In the genomic region with DNA sequence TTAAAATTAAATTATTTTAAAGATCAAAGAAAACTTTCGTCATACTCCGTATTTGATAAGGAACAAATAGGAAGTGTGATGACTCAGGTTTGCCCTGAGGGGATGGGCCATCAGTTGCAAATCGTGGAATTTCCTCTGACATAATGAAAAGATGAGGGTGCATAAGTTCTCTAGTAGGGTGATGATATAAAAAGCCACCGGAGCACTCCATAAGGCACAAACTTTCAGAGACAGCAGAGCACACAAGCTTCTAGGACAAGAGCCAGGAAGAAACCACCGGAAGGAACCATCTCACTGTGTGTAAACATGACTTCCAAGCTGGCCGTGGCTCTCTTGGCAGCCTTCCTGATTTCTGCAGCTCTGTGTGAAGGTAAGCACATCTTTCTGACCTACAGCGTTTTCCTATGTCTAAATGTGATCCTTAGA, we compare ENCODE assay signal across 9 cellular contexts. TPM values are rescaled to one million over a fixed set of nuclear protein-coding genes. Genes with fewer than 3 reads are reported as not detected.
DNase-seq lines count a peak whose midpoint lies in the region; ATAC-seq lines count a peak whose summit lies in the region.
"Had no signal": no experiment of that assay in that cellular context is flagged by ENCODE, and none has a peak within 500 bp of the region (broad histone marks: within the 10 kb centered on the region; RNA-seq: fewer than 3 reads in every experiment).

Gene CXCL8 (plus strand): TSS at position 217 of the 426 bp plus-strand sequence. CDS start 90 bp downstream, at position 307.

- H3K4me1 ChIP-seq in SJCRH30, result peaks cover 16% of the 10 kb centered on the region
- H3K4me1 ChIP-seq: uterus had no signal

- 0 out of 2 replicates have a peak within 1 kb of the TSS, but pooled peaks have one; percentile 4 for H3K4me3 ChIP-seq in SJCRH30
- H3K4me3 ChIP-seq: uterus had no signal

- no peaks in the 10 kb centered on the region for H3K27me3 ChIP-seq in SJCRH30
- H3K27me3 ChIP-seq: uterus had no signal

- no peak within 1 kb of the TSS for H3K27ac ChIP-seq in SJCRH30
- H3K27ac ChIP-seq: uterus had no signal

- H3K9me3 ChIP-seq in SJCRH30 (replicated peaks), result no peaks in the 10 kb centered on the region; the same call in 1 of the 2 replicates
- H3K9me3 ChIP-seq: uterus had no signal

- intact Hi-C loops in posterior vena cava (cut with DNase I), result no loop called here

- no peaks in the 10 kb centered on the region for H3K36me3 ChIP-seq in SJCRH30
- H3K36me3 ChIP-seq: uterus had no signal

- no peak for ATAC-seq in GM19463 (IDR thresholded peaks at IDR 0.05; ENCODE audit: unreplicated experiment)
- no peak for ATAC-seq in HG02840 (IDR thresholded peaks at IDR 0.05; ENCODE audit: low FRiP score, unreplicated experiment)
- no peak for ATAC-seq in GM18519 (IDR thresholded peaks at IDR 0.05; ENCODE audit: low FRiP score, unreplicated experiment)

- DNase-seq in EH (ENCODE audit: low read depth) (peak; percentile 92), HT-29 (ENCODE audit: low spot score) (peak; percentile 93), SJCRH30 (peak; percentile 74 to 88), fibroblast of peridontal ligament (ENCODE audit: extremely low read depth) (peak; percentile 73), posterior vena cava (ENCODE audit: low spot score) (peak; percentile 79)

RNA-seq across cellular contexts. Expression of gene CXCL8, which starts in this region (rescaled TPM):
- 2.6 and 4.4 TPM in 2 replicates for total RNA-seq in HT-29 (2014; rRNA removed; shearing (Covaris generic))
- total RNA-seq in SJCRH30 (2014; rRNA removed; shearing (Covaris generic)), result 0.18 and 0.40 TPM in 2 replicates
- 1 to 10 TPM in 1 of 2 donors, under 1 TPM in 1; 0.51 to 3.1 TPM for total RNA-seq in posterior vena cava

Comparison
In these comparisons a context has a peak if more than half of its experiments do, and no peak if none do; other contexts are left out.
1. Peak in DNase-seq and H3K4me3 ChIP-seq in SJCRH30; RNA of the gene not detected or under 1 TPM.